Comparison of ENCODE assay signal across 2 cellular contexts in genomic region chr16:47634126-47634525, GRCh38.
A peak's percentile ranks its signal among the peaks of the same experiment; 100 is the strongest.
TF ChIP-seq lines count a peak whose summit lies in the region.

No MANE protein-coding gene starts in this region.

TF ChIP-seq in A549, 52 proteins besides CTCF, POLR2A, EP300 and RAD21 (continued from another document):
- TF ChIP-seq ESRRA (IDR thresholded peaks at IDR 0.05; ENCODE audit: borderline replicate concordance, low read length) (no peak), CBX2 (IDR thresholded peaks at IDR 0.05; ENCODE audit: borderline replicate concordance, low read depth) (no peak), ZFP36 (IDR thresholded peaks at IDR 0.05; ENCODE audit: borderline replicate concordance, partially characterized antibody) (no peak), MAFK (IDR thresholded peaks at IDR 0.05; ENCODE audit: partially characterized antibody) (no peak), PHF8 (IDR thresholded peaks at IDR 0.05; ENCODE audit: borderline replicate concordance, low read depth) (no peak), MAZ (IDR thresholded peaks at IDR 0.05; ENCODE audit: borderline replicate concordance, low read depth, low read length) (no peak), EHF (CRISPR knock-in tag; IDR thresholded peaks at IDR 0.05) (no peak), JUNB (IDR thresholded peaks at IDR 0.05) (peak; percentile 45; the same call in 1 of the 2 replicates), CBX8 (IDR thresholded peaks at IDR 0.05) (no peak), JUN (IDR thresholded peaks at IDR 0.05) (0 out of 5 replicates have a peak, but pooled peaks of 1 of the 2 experiments have one; percentile 26), RARB (CRISPR knock-in tag; IDR thresholded peaks at IDR 0.05) (no peak), RNF2 (IDR thresholded peaks at IDR 0.05; ENCODE audit: borderline replicate concordance, low read depth) (no peak), FOSL2 (IDR thresholded peaks at IDR 0.05) (no peak), FOSL2 (CRISPR knock-in tag; IDR thresholded peaks at IDR 0.05) (peak; percentile 53), CHD2 (IDR thresholded peaks at IDR 0.05; ENCODE audit: low read length, partially characterized antibody) (no peak), HEYL (CRISPR knock-in tag; IDR thresholded peaks at IDR 0.05) (no peak), CEBPB (IDR thresholded peaks at IDR 0.05) (peak; percentile 79 to 84), NPAS2 (CRISPR knock-in tag; IDR thresholded peaks at IDR 0.05; ENCODE audit: borderline replicate concordance) (no peak)
- TF ChIP-seq, protein P1, sequence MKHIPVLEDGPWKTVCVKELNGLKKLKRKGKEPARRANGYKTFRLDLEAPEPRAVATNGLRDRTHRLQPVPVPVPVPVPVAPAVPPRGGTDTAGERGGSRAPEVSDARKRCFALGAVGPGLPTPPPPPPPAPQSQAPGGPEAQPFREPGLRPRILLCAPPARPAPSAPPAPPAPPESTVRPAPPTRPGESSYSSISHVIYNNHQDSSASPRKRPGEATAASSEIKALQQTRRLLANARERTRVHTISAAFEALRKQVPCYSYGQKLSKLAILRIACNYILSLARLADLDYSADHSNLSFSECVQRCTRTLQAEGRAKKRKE (CRISPR knock-in tag; IDR thresholded peaks at IDR 0.05; ENCODE audit: low read depth), result no peak

TF ChIP-seq in HepG2, 621 proteins besides CTCF, POLR2A, EP300 and RAD21 (continued from another document and continues in another):
- TF ChIP-seq ZNF343 (CRISPR knock-in tag; IDR thresholded peaks at IDR 0.05) (no peak), ZKSCAN8 (CRISPR knock-in tag; IDR thresholded peaks at IDR 0.05; ENCODE audit: borderline replicate concordance) (peak; percentile 70; the same call in 1 of the 2 replicates), SOX13 (IDR thresholded peaks at IDR 0.05) (peak; percentile 55; the same call in 1 of the 2 replicates), SOX13 (CRISPR knock-in tag; conservative IDR thresholded peaks at IDR 0.05 in 1 of 2, IDR thresholded peaks at IDR 0.05 in 1 of 2) (peak in 1 of 2 experiments; percentile 94; a peak in 2 of 4 replicates), TCF7L2 (IDR thresholded peaks at IDR 0.05; ENCODE audit: low read depth, low read length) (0 out of 2 replicates have a peak, but pooled peaks have one; percentile 51), GATA4 (IDR thresholded peaks at IDR 0.05; ENCODE audit: borderline replicate concordance, low read depth) (peak; percentile 28; the same call in 1 of the 2 replicates), ZMYM2 (CRISPR knock-in tag; IDR thresholded peaks at IDR 0.05) (peak; percentile 98), THAP11 (CRISPR knock-in tag; IDR thresholded peaks at IDR 0.05) (peak; percentile 41; the same call in 1 of the 2 replicates), TBL1XR1 (IDR thresholded peaks at IDR 0.05; ENCODE audit: borderline replicate concordance, low read length, partially characterized antibody) (peak; percentile 78), HDAC6 (IDR thresholded peaks at IDR 0.05; ENCODE audit: low read depth, low read length) (no peak), HMG20B (CRISPR knock-in tag; conservative IDR thresholded peaks at IDR 0.05) (0 out of 2 replicates have a peak, but pooled peaks have one; percentile 51), FOXA3 (CRISPR knock-in tag; IDR thresholded peaks at IDR 0.05) (peak; percentile 98), NFAT5 (CRISPR knock-in tag; IDR thresholded peaks at IDR 0.05) (no peak), ZNF3 (CRISPR knock-in tag; IDR thresholded peaks at IDR 0.05) (peak; percentile 87), SAP130 (CRISPR knock-in tag; IDR thresholded peaks at IDR 0.05; ENCODE audit: low read depth) (peak; percentile 71), ZNF644 (CRISPR knock-in tag; IDR thresholded peaks at IDR 0.05; ENCODE audit: low read depth) (no peak), LCORL (IDR thresholded peaks at IDR 0.05) (no peak), LCORL (CRISPR knock-in tag; IDR thresholded peaks at IDR 0.05) (0 out of 2 replicates have a peak, but pooled peaks have one; percentile 43), SMARCC2 (IDR thresholded peaks at IDR 0.05) (0 out of 2 replicates have a peak, but pooled peaks have one; percentile 76), ZNF44 (CRISPR knock-in tag; IDR thresholded peaks at IDR 0.05) (no peak), JUN (CRISPR knock-in tag; IDR thresholded peaks at IDR 0.05) (peak; percentile 46; the same call in 1 of the 2 replicates), ZNF549 (CRISPR knock-in tag; IDR thresholded peaks at IDR 0.05) (no peak), ESRRA (CRISPR knock-in tag; IDR thresholded peaks at IDR 0.05; ENCODE audit: low read depth) (no peak), ZNF142 (CRISPR knock-in tag; IDR thresholded peaks at IDR 0.05) (no peak), ZNF629 (CRISPR knock-in tag; conservative IDR thresholded peaks at IDR 0.05) (peak; percentile 82), PAXIP1 (CRISPR knock-in tag; conservative IDR thresholded peaks at IDR 0.05) (peak; percentile 80), EHMT2 (IDR thresholded peaks at IDR 0.05; ENCODE audit: borderline replicate concordance, low read depth, low read length) (peak; percentile 59; the same call in 1 of the 2 replicates), HIC2 (CRISPR knock-in tag; IDR thresholded peaks at IDR 0.05; ENCODE audit: low read depth) (peak; percentile 46; the same call in 1 of the 2 replicates), FOSL2 (CRISPR knock-in tag; IDR thresholded peaks at IDR 0.05) (peak; percentile 87), IKZF4 (CRISPR knock-in tag; IDR thresholded peaks at IDR 0.05; ENCODE audit: borderline replicate concordance, low read depth, not compliant biosample characterization) (no peak), FOXK1 (CRISPR knock-in tag; IDR thresholded peaks at IDR 0.05; ENCODE audit: borderline replicate concordance, low read depth) (peak; percentile 77; the same call in 1 of the 2 replicates), JUNB (CRISPR knock-in tag; IDR thresholded peaks at IDR 0.05; ENCODE audit: borderline replicate concordance) (peak; percentile 93), ELF3 (CRISPR knock-in tag; IDR thresholded peaks at IDR 0.05) (peak; percentile 96), ZNF709 (CRISPR knock-in tag; IDR thresholded peaks at IDR 0.05) (no peak), FOXK2 (IDR thresholded peaks at IDR 0.05) (no peak)
- TF ChIP-seq, protein P2, sequence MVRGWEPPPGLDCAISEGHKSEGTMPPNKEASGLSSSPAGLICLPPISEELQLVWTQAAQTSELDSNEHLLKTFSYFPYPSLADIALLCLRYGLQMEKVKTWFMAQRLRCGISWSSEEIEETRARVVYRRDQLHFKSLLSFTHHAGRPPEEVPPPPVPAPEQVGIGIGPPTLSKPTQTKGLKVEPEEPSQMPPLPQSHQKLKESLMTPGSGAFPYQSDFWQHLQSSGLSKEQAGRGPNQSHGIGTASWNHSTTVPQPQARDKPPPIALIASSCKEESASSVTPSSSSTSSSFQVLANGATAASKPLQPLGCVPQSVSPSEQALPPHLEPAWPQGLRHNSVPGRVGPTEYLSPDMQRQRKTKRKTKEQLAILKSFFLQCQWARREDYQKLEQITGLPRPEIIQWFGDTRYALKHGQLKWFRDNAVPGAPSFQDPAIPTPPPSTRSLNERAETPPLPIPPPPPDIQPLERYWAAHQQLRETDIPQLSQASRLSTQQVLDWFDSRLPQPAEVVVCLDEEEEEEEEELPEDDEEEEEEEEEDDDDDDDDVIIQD (CRISPR knock-in tag; IDR thresholded peaks at IDR 0.05; ENCODE audit: low read depth), result peak; percentile 99
